8 cellular contexts compared by ENCODE assay signal in the genomic region with DNA sequence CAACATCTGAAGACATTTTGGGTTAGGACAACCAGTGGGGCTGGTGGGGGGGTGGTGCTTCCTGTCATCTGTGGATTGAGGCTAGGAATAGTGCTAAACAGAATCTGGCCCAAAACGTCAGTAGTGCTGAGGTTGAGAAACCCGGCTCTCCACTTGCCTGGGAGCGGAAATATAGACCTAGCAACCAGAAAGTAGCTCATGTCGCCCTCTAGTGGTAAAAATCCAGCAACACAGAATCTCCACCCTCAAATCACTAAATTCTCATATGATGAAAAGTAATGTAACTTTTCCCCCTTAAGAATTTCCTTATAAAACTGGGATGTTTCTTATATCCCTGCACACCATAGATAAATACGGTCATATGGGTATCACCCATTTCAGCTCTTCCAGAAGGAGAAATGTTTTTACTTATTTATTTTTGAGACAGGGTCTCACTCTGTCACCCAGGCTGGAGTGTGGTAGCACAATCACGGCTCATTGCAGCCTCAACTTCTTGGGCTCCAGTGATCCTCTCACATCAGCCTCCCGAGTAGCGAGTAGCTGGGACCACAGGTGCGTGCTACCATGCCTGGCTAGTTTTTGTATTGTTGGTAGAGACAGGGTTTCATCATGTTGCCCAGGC. TPM values are rescaled to one million over a fixed set of nuclear protein-coding genes. Genes with fewer than 3 reads are reported as not detected.
DNase-seq lines count a peak whose midpoint lies in the region; ATAC-seq and TF ChIP-seq lines count a peak whose summit lies in the region.

No MANE protein-coding gene starts in this region.

- TF ChIP-seq EP300 in upper lobe of left lung (IDR thresholded peaks at IDR 0.05): no peak

- H3K27me3 Mint-ChIP-seq in activated T-helper 17 cell treated with anti-CD3 and anti-CD28 coated beads, Interleukin-2, amount 50 U/mL, for 72 hours: no peaks in the 10 kb centered on the region

- WGBS in upper lobe of left lung, 2 donors: 39 to 40% methylated on average over 9 of the region's 9 CpGs

- peak; percentile 85 for ATAC-seq in GM21825 (IDR thresholded peaks at IDR 0.05; ENCODE audit: unreplicated experiment)
- ATAC-seq in activated T-helper 17 cell treated with anti-CD3 and anti-CD28 coated beads, Interleukin-2, amount 50 U/mL, for 72 hours (replicated peaks): peak; percentile 87
- ATAC-seq in omental fat pad (ENCODE audit: low FRiP score): peak; percentile 71
- ATAC-seq in upper lobe of left lung (ENCODE audit: low FRiP score in 2 of 2): peak; percentile 88 to 92

- no peak for TF ChIP-seq POLR2A in upper lobe of left lung (IDR thresholded peaks at IDR 0.05)

- peak; percentile 79 for DNase-seq in ELF-1 (ENCODE audit: low read depth, low spot score)
- DNase-seq in RKO (ENCODE audit: low spot score): peak; percentile 86
- peak; percentile 91 for DNase-seq in fibroblast of villous mesenchyme (ENCODE audit: low read depth)
- peak; percentile 33 for DNase-seq in omental fat pad (ENCODE audit: low spot score)
- peak in 1 of 2 donors; percentile 80 for DNase-seq in upper lobe of left lung

- H3K27ac ChIP-seq in KOPT-K1 (ENCODE audit: low read depth, low read length, poor library complexity, severe bottlenecking): peak overlapping the region; percentile 67
- peak overlapping the region in 3 of 4 donors; percentile 7 to 71 (median 46) for H3K27ac ChIP-seq in upper lobe of left lung

- peaks cover 100% of the 10 kb centered on the region for H3K36me3 Mint-ChIP-seq in activated T-helper 17 cell treated with anti-CD3 and anti-CD28 coated beads, Interleukin-2, amount 50 U/mL, for 72 hours (ENCODE audit: low read depth)

- H3K27ac Mint-ChIP-seq in activated T-helper 17 cell treated with anti-CD3 and anti-CD28 coated beads, Interleukin-2, amount 50 U/mL, for 72 hours: no peak overlapping the region

- peaks cover 24% of the 10 kb centered on the region for H3K4me1 Mint-ChIP-seq in activated T-helper 17 cell treated with anti-CD3 and anti-CD28 coated beads, Interleukin-2, amount 50 U/mL, for 72 hours

- peaks cover 0 to 9% (median 7%) of the 10 kb centered on the region in 4 donors for H3K4me1 ChIP-seq in upper lobe of left lung

- H3K4me3 Mint-ChIP-seq in activated T-helper 17 cell treated with anti-CD3 and anti-CD28 coated beads, Interleukin-2, amount 50 U/mL, for 72 hours: peak overlapping the region; percentile 38

- TF ChIP-seq CTCF in fibroblast of villous mesenchyme (IDR thresholded peaks at IDR 0.05; ENCODE audit: insufficient read depth, low read depth, low read length) (peak; percentile 77), omental fat pad (IDR thresholded peaks at IDR 0.05) (peak in 1 of 3 donors; percentile 7), upper lobe of left lung (IDR thresholded peaks at IDR 0.05) (peak; percentile 61 to 85 (median 80))

- H3K36me3 ChIP-seq in KOPT-K1 (ENCODE audit: insufficient read depth, low read length) (peaks cover 92% of the 10 kb centered on the region), upper lobe of left lung (peaks cover 56 to 88% (median 72%) of the 10 kb centered on the region in 4 donors)

- no peak overlapping the region for H3K4me3 ChIP-seq in fibroblast of villous mesenchyme (ENCODE audit: low read depth, low read length)
- no peak overlapping the region for H3K4me3 ChIP-seq in upper lobe of left lung

- no peaks in the 10 kb centered on the region for H3K27me3 ChIP-seq in upper lobe of left lung

- no peaks in the 10 kb centered on the region for H3K9me3 Mint-ChIP-seq in activated T-helper 17 cell treated with anti-CD3 and anti-CD28 coated beads, Interleukin-2, amount 50 U/mL, for 72 hours

- H3K9me3 ChIP-seq in KOPT-K1 (ENCODE audit: insufficient read depth, low read length, poor library complexity, severe bottlenecking) (no peaks in the 10 kb centered on the region), upper lobe of left lung (no peaks in the 10 kb centered on the region)

RNA-seq across cellular contexts. Expression of a gene that starts 34.4 kb away (rescaled TPM):
- total RNA-seq in activated T-helper 17 cell treated with anti-CD3 and anti-CD28 coated beads, Interleukin-2, amount 50 U/mL, for 72 hours: 100 to 1,000 TPM; 111 to 150 TPM
- total RNA-seq in fibroblast of villous mesenchyme (35.8 and 56.6 TPM in 2 replicates), omental fat pad (10 to 100 TPM; 31.3 to 58.8 (median 50.8) TPM), upper lobe of left lung (10 to 100 TPM; 30.2 to 47.6 (median 33.5) TPM)

RNA-seq across cellular contexts. Expression of a gene that starts 39.3 kb away (rescaled TPM):
- total RNA-seq in activated T-helper 17 cell treated with anti-CD3 and anti-CD28 coated beads, Interleukin-2, amount 50 U/mL, for 72 hours: 10 to 100 TPM; 23.6 to 32.4 TPM
- 13.9 and 21.2 TPM in 2 replicates for total RNA-seq in fibroblast of villous mesenchyme
- total RNA-seq in omental fat pad: 10 to 100 TPM; 16.8 to 23.3 (median 18.0) TPM
- total RNA-seq in upper lobe of left lung: 10 to 100 TPM in 2 of 6 donors, 1 to 10 TPM in 4; 3.4 to 12.6 (median 8.3) TPM
